In the genomic region with DNA sequence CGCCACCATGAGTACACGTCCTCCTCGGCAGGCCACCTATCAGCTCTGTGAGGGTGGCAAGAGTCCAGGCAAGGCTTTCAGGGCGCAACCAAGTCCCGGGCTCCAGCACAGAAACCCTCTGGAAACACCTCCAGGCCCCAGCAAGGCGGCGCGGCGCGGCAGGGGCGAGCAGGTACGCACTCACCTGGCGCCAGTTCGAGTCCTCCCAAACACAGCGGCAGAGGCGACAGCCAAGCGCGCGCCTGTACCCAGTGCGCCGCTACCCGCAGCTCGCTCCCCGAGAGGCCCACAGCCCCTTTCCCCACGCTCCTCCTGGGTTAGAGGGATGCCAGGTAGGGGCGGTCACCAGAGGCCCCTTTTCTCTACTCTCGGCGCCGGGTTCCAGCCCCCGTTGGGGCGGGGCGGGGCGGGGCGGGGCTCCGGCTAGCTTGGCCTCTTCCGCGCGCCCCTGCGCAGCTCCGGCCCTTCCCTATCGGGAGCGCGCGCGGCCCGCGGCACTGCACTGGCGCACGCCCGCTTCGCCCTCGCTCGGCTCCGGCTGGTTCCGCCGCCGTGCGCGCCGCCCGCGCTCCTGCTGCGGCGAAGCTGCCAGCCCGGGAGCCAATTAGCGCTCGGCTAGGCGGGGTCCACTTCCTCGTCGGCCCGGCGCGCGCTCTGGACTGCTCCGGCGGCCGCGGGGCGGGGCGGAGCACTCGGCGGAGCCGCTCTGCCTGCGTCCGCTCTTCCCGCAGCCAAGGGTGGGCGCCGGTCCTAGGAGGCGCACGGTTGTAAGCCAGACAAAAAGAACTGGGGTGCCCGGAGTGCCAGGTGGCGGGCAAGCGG, we compare ENCODE assay signal across 8 cellular contexts. TPM values are rescaled to one million over a fixed set of nuclear protein-coding genes. Genes with fewer than 3 reads are reported as not detected.
DNase-seq lines count a peak whose midpoint lies in the region; ATAC-seq and TF ChIP-seq lines count a peak whose summit lies in the region.

A gene (minus strand): TSS at position 332 of the 822 bp plus-strand sequence. CDS start 5,040 bp downstream, outside the sequence.
A gene with protein sequence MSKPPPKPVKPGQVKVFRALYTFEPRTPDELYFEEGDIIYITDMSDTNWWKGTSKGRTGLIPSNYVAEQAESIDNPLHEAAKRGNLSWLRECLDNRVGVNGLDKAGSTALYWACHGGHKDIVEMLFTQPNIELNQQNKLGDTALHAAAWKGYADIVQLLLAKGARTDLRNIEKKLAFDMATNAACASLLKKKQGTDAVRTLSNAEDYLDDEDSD (plus strand): TSS at position 691 of the 822 bp plus-strand sequence. CDS start 179 bp downstream, outside the sequence.

- no peaks in the 10 kb centered on the region for H3K27me3 Mint-ChIP-seq in activated T-cell treated with anti-CD3 and anti-CD28 coated beads, Interleukin-2, amount 50 U/mL, for 24 hours

- peak; percentile 91 for ATAC-seq in GM21737 (IDR thresholded peaks at IDR 0.05; ENCODE audit: unreplicated experiment)

- H3K4me1 ChIP-seq in mucosa of stomach (ENCODE audit: control insufficient read depth, insufficient read depth, low read length) = peaks cover 51% of the 10 kb centered on the region

- DNase-seq in DMS53 treated with DMSO at 0.1 percent for 48 hours (lab: John Stamatoyannopoulos, UW; ENCODE audit: unreplicated experiment) (peak; percentile 91), KG1 (lab: John Stamatoyannopoulos, UW) (peak; percentile 89), erythroblast (lab: John Stamatoyannopoulos, UW) (peak; percentile 95 to 96)
- peak; percentile 94 for DNase-seq in activated T-cell treated with anti-CD3 and anti-CD28 coated beads, Interleukin-2, amount 50 U/mL, for 24 hours
- DNase-seq in stimulated activated CD8-positive, alpha-beta memory T cell treated with anti-CD3 and anti-CD28 coated beads, Interleukin-4, amount 100 ng/mL, for 48 hours = peak; percentile 91

- peak within 1 kb of the TSS; percentile 98 for H3K9ac ChIP-seq in mucosa of stomach (ENCODE audit: low read length)

- no peaks in the 10 kb centered on the region for H3K27me3 ChIP-seq in mucosa of stomach (ENCODE audit: control insufficient read depth, insufficient read depth, low read length)

- H3K9me3 Mint-ChIP-seq in activated T-cell treated with anti-CD3 and anti-CD28 coated beads, Interleukin-2, amount 50 U/mL, for 24 hours = no peaks in the 10 kb centered on the region

- peaks cover 74% of the 10 kb centered on the region for H3K4me1 Mint-ChIP-seq in activated T-cell treated with anti-CD3 and anti-CD28 coated beads, Interleukin-2, amount 50 U/mL, for 24 hours (ENCODE audit: low read depth)

- peak within 1 kb of the TSS; percentile 94 for H3K4me3 Mint-ChIP-seq in activated T-cell treated with anti-CD3 and anti-CD28 coated beads, Interleukin-2, amount 50 U/mL, for 24 hours

- no peaks in the 10 kb centered on the region for H3K9me3 ChIP-seq in mucosa of stomach (ENCODE audit: control insufficient read depth, low read length)

- H3K36me3 ChIP-seq in mucosa of stomach (ENCODE audit: control insufficient read depth, insufficient read depth, low read length) = no peaks in the 10 kb centered on the region

- peak within 1 kb of the TSS; percentile 83 for H3K4me3 ChIP-seq in mucosa of stomach (ENCODE audit: low read length)

- H3K36me3 Mint-ChIP-seq in activated T-cell treated with anti-CD3 and anti-CD28 coated beads, Interleukin-2, amount 50 U/mL, for 24 hours (ENCODE audit: low read depth) = peaks cover 40% of the 10 kb centered on the region

- TF ChIP-seq POLR2A in erythroblast (IDR thresholded peaks at IDR 0.05; ENCODE audit: low read length) = peak; percentile 74

- peak within 1 kb of the TSS; percentile 96 for H3K27ac Mint-ChIP-seq in activated T-cell treated with anti-CD3 and anti-CD28 coated beads, Interleukin-2, amount 50 U/mL, for 24 hours

TF ChIP-seq in PFSK-1, 5 proteins besides CTCF, POLR2A, EP300 and RAD21:
- TF ChIP-seq POLR2AphosphoS5 (IDR thresholded peaks at IDR 0.05; ENCODE audit: low read depth, low read length) (peak; percentile 57; the same call in 1 of the 2 replicates), FOXP2 (optimal IDR thresholded peaks at IDR 0.05; ENCODE audit: borderline replicate concordance, extremely low read depth, extremely low read length, insufficient read depth) (no peak), TAF1 (IDR thresholded peaks at IDR 0.05; ENCODE audit: borderline replicate concordance, insufficient read depth, low read length) (no peak)

RNA-seq across cellular contexts. Expression of the first gene that starts in this region (rescaled TPM):
- 0.82 TPM for polyA plus RNA-seq in PFSK-1 (2012; ENCODE audit: insufficient read length, low read depth)

RNA-seq across cellular contexts. Expression of the second gene that starts in this region (rescaled TPM):
- 9.7 TPM for polyA plus RNA-seq in PFSK-1 (2012; ENCODE audit: insufficient read length, low read depth)

Comparison
In these comparisons a context has a peak if more than half of its experiments do, and no peak if none do; other contexts are left out.
1. Peak in every context shown above with its lines: DNase-seq, ATAC-seq and H3K4me3 ChIP-seq.